In the genomic region with DNA sequence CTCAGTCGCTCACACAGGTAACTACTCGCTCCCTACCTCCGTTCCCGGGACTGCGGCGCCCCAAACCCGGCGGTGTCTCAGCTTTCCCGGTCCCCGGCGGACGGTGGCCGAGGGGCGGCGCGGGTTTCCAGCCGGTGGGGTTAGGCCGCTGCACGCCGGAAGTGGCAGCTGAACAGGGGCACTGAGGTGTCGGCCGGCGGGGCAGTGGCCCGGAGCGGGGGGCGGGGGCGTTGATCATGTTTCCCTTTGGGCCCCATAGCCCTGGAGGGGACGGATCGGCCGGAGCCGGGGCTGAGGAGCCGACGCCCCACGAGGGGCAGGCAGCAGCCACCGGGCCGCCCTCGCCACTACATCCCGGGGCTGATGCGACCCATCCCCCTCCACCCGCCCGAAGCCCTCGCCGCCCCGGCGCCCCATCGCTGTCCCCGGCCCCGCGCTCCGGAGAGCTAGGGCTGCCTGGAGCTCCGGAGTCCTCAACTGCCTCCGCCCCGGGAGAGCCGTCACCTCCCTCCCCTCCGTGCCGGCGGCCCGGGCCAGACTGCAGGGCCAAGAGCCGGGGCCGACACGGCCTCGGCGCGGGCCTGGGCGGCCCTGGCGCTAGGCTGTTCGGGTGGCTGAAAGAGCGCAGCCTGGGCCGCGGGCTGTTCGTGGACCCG, we compare ENCODE assay signal across 8 cellular contexts. TPM values are rescaled to one million over a fixed set of nuclear protein-coding genes. Genes with fewer than 3 reads are reported as not detected.
DNase-seq lines count a peak whose midpoint lies in the region; ATAC-seq, FAIRE-seq and TF ChIP-seq lines count a peak whose summit lies in the region.

A gene with protein sequence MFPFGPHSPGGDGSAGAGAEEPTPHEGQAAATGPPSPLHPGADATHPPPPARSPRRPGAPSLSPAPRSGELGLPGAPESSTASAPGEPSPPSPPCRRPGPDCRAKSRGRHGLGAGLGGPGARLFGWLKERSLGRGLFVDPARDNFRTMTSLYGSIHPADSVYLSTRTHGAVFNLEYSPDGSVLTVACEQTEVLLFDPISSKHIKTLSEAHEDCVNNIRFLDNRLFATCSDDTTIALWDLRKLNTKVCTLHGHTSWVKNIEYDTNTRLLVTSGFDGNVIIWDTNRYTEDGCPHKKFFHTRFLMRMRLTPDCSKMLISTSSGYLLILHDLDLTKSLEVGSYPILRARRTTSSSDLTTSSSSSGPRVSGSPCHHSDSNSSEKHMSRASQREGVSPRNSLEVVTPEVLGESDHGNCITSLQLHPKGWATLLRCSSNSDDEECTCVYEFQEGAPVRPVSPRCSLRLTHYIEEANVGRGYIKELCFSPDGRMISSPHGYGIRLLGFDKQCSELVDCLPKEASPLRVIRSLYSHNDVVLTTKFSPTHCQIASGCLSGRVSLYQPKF (plus strand): TSS at position 167 of the 656 bp plus-strand sequence. CDS start 70 bp downstream, at position 237.

- no peaks in the 10 kb centered on the region for H3K9me3 Mint-ChIP-seq in CD14-positive monocyte
- H3K9me3 Mint-ChIP-seq in effector memory CD8-positive, alpha-beta T cell: no peaks in the 10 kb centered on the region

- CTCF ChIA-PET in activated CD8-positive, alpha-beta memory T cell treated with anti-CD3 and anti-CD28 coated beads for 36 hours (lab: Charles Lee): interaction anchor here (1.0 to 1.3 kb wide), 2 partner anchors 16 to 22 kb away, joined by 3 to 5 read pairs; partner anchors contain the start of gene EXOSC3

- peak; percentile 81 for DNase-seq in CD14-positive monocyte (ENCODE audit: low spot score)
- DNase-seq in GM19239 (ENCODE audit: insufficient read length, low spot score): peak; percentile 77
- DNase-seq in NCI-H748 treated with DMSO at 0.1 percent for 48 hours (lab: John Stamatoyannopoulos, UW): peak; percentile 62
- DNase-seq in effector memory CD8-positive, alpha-beta T cell: peak; percentile 86 to 94 (median 91)
- peak; percentile 88 for DNase-seq in mesenchymal stem cell
- DNase-seq in stimulated activated CD8-positive, alpha-beta memory T cell treated with anti-CD3 and anti-CD28 coated beads, Interleukin-12 subunit alpha, Interleukin-12 subunit beta, amount 100 ng/mL, for 4 hours (ENCODE audit: low read depth): peak; percentile 79

- H3K27me3 ChIP-seq in mesenchymal stem cell (ENCODE audit: control insufficient read depth in 1 of 2, insufficient read depth in 1 of 2, low read length in 2 of 2): no peaks in the 10 kb centered on the region

- H3K9ac ChIP-seq in mesenchymal stem cell (ENCODE audit: low read length): peak within 1 kb of the TSS; percentile 91

- FAIRE-seq in GM19239 (lab: Jason Lieb, UNC): no peak

- H2AK5ac ChIP-seq in mesenchymal stem cell (ENCODE audit: low read length, severe bottlenecking): no peak within 1 kb of the TSS

- no peak for TF ChIP-seq CTCF in CD14-positive monocyte (IDR thresholded peaks at IDR 0.05)

- peak within 1 kb of the TSS; percentile 73 for H2BK5ac ChIP-seq in mesenchymal stem cell (ENCODE audit: low read depth, low read length, poor library complexity, severe bottlenecking)

- H3K36me3 Mint-ChIP-seq in CD14-positive monocyte: peaks cover 10% of the 10 kb centered on the region in 2 donors
- peaks cover 14% of the 10 kb centered on the region for H3K36me3 Mint-ChIP-seq in effector memory CD8-positive, alpha-beta T cell (ENCODE audit: insufficient read depth)

- H2BK15ac ChIP-seq in mesenchymal stem cell (ENCODE audit: low read depth, poor library complexity, severe bottlenecking): peak within 1 kb of the TSS; percentile 23

- peaks cover 4% of the 10 kb centered on the region for H3K4me1 ChIP-seq in mesenchymal stem cell (ENCODE audit: control insufficient read depth, insufficient read depth, low read depth, low read length)

- H2BK12ac ChIP-seq in mesenchymal stem cell (ENCODE audit: low read length in 2 of 2): peak within 1 kb of the TSS in 1 of 2 experiments; percentile 63

- intact Hi-C loops in CD14-positive monocyte (cut with micrococcal nuclease): loop anchor here (1.0 to 10.0 kb wide), 5 partner anchors 15 to 316 kb away; partner anchors contain the start of genes EXOSC3 (in 1 of the 2), POLR1E (in 1 of the 2), SLC25A51 (in 1 of the 2) and TOMM5 (in 1 of the 2)

- H4K91ac ChIP-seq in mesenchymal stem cell (ENCODE audit: low read length): peak within 1 kb of the TSS; percentile 96

- H3K14ac ChIP-seq in mesenchymal stem cell (ENCODE audit: low read length in 2 of 2): peak within 1 kb of the TSS in 1 of 2 experiments; percentile 94

- peak within 1 kb of the TSS; percentile 92 to 98 for H3K4me3 Mint-ChIP-seq in CD14-positive monocyte
- peak within 1 kb of the TSS; percentile 87 to 88 for H3K4me3 Mint-ChIP-seq in effector memory CD8-positive, alpha-beta T cell

- H3K23ac ChIP-seq in mesenchymal stem cell (ENCODE audit: low read length in 2 of 2): peak within 1 kb of the TSS; percentile 94 to 97

- peak within 1 kb of the TSS; percentile 64 for H2BK120ac ChIP-seq in mesenchymal stem cell (ENCODE audit: low read depth, low read length)

- peak within 1 kb of the TSS; percentile 53 to 92 (median 79) for H3K27ac Mint-ChIP-seq in CD14-positive monocyte
- peak within 1 kb of the TSS; percentile 90 to 92 for H3K27ac Mint-ChIP-seq in effector memory CD8-positive, alpha-beta T cell

- peaks cover 4% of the 10 kb centered on the region for H3K79me1 ChIP-seq in mesenchymal stem cell (replicated peaks; ENCODE audit: low read length, poor library complexity, severe bottlenecking)

- peak within 1 kb of the TSS; percentile 91 to 94 for H3K4ac ChIP-seq in mesenchymal stem cell (ENCODE audit: low read depth in 1 of 2, low read length in 2 of 2)

- H3K4me3 ChIP-seq in mesenchymal stem cell (ENCODE audit: insufficient read depth in 1 of 2, low read depth in 1 of 2, low read length in 2 of 2): peak within 1 kb of the TSS; percentile 87 to 95

- POLR2A ChIA-PET in activated CD8-positive, alpha-beta memory T cell treated with anti-CD3 and anti-CD28 coated beads for 36 hours (lab: Charles Lee): interaction anchor here (0.6 to 1.7 kb wide), 6 partner anchors 16 to 207 kb away, joined by 3 to 19 read pairs (median 6); partner anchors contain the start of genes EXOSC3 and SLC25A51

- peak within 1 kb of the TSS; percentile 85 for H3K4me2 ChIP-seq in mesenchymal stem cell (ENCODE audit: low read length, poor library complexity, severe bottlenecking)

- peaks cover 0 to 11% of the 10 kb centered on the region in 2 experiments for H3K36me3 ChIP-seq in mesenchymal stem cell (ENCODE audit: control insufficient read depth in 1 of 2, insufficient read depth in 2 of 2, low read depth in 1 of 2, low read length in 2 of 2)

- H2AFZ ChIP-seq in mesenchymal stem cell (ENCODE audit: low read depth, low read length): peak within 1 kb of the TSS; percentile 84

- H3K27ac ChIP-seq in mesenchymal stem cell (ENCODE audit: low read length, poor library complexity, severe bottlenecking): peak within 1 kb of the TSS; percentile 64

- peaks cover 43% of the 10 kb centered on the region for H3K4me1 Mint-ChIP-seq in CD14-positive monocyte
- peaks cover 14 to 36% of the 10 kb centered on the region in 2 donors for H3K4me1 Mint-ChIP-seq in effector memory CD8-positive, alpha-beta T cell (ENCODE audit: low read depth in 2 of 2)

- peak; percentile 72 for ATAC-seq in HG03442 (IDR thresholded peaks at IDR 0.05; ENCODE audit: unreplicated experiment)
- ATAC-seq in effector memory CD8-positive, alpha-beta T cell (replicated peaks): peak; percentile 84

- H4K8ac ChIP-seq in mesenchymal stem cell (ENCODE audit: low read length): peak within 1 kb of the TSS; percentile 92

- peak within 1 kb of the TSS; percentile 94 to 98 for H3K18ac ChIP-seq in mesenchymal stem cell (ENCODE audit: low read depth in 1 of 2, low read length in 2 of 2)

- no peaks in the 10 kb centered on the region for H3K9me3 ChIP-seq in mesenchymal stem cell (ENCODE audit: control insufficient read depth, low read length)

- H3K27me3 Mint-ChIP-seq in CD14-positive monocyte (ENCODE audit: low read depth in 3 of 3): peaks cover 0 to 1% (median 1%) of the 10 kb centered on the region in 3 donors
- H3K27me3 Mint-ChIP-seq in effector memory CD8-positive, alpha-beta T cell: no peaks in the 10 kb centered on the region

- under 1% methylated on average over 48 of the region's 72 CpGs for WGBS in mesenchymal stem cell

RNA-seq across cellular contexts. Expression of the gene that starts here (rescaled TPM):
- polyA plus RNA-seq in CD14-positive monocyte: 10 to 100 TPM; 14.7 to 17.2 TPM
- 10 to 100 TPM; 13.2 to 14.8 TPM for total RNA-seq in activated CD8-positive, alpha-beta memory T cell treated with anti-CD3 and anti-CD28 coated beads for 36 hours
- polyA plus RNA-seq in mesenchymal stem cell (2013, experiment 1 of 2): 12.2 TPM
- polyA plus RNA-seq in mesenchymal stem cell (2013, experiment 2 of 2): 12.0 TPM

Comparison
In these comparisons a context has a peak if more than half of its experiments do, and no peak if none do; other contexts are left out.
1. Peak in every context shown above with its lines: DNase-seq, ATAC-seq, H3K4me3 ChIP-seq and H3K27ac ChIP-seq.